2 cellular contexts compared by ENCODE assay signal in genomic region chr4:76939184-76939583, GRCh38.
"Had no signal": no experiment of that assay in that cellular context is flagged by ENCODE, and none has a peak within 500 bp of the region (broad histone marks: within the 10 kb centered on the region; RNA-seq: fewer than 3 reads in every experiment).

No MANE protein-coding gene starts in this region.

- DNase-seq: GDM1, GF-D8 had no signal
